ENCODE assay signal across 1 cellular context in genomic region chr15:82808634-82809041, GRCh38.
A peak's percentile ranks its signal among the peaks of the same experiment; 100 is the strongest.
TF ChIP-seq lines count a peak whose summit lies in the region.

No MANE protein-coding gene starts in this region.

TF ChIP-seq in HepG2, 621 proteins besides CTCF, POLR2A, EP300 and RAD21:
- TF ChIP-seq ATF4 (CRISPR knock-in tag; IDR thresholded peaks at IDR 0.05) (0 out of 4 replicates have a peak, but pooled peaks of 1 of the 2 experiments have one; percentile 13), RAD51 (IDR thresholded peaks at IDR 0.05; ENCODE audit: borderline replicate concordance) (no peak), ZC3H13 (CRISPR knock-in tag; IDR thresholded peaks at IDR 0.05) (peak; percentile 51; the same call in 1 of the 2 replicates), ZFY (CRISPR knock-in tag; IDR thresholded peaks at IDR 0.05) (peak; percentile 42; the same call in 1 of the 2 replicates), ZNF331 (CRISPR knock-in tag; IDR thresholded peaks at IDR 0.05) (0 out of 2 replicates have a peak, but pooled peaks have one; percentile 12), ZSCAN29 (CRISPR knock-in tag; conservative IDR thresholded peaks at IDR 0.05) (peak; percentile 50; the same call in 1 of the 2 replicates), KDM2A (CRISPR knock-in tag; IDR thresholded peaks at IDR 0.05; ENCODE audit: borderline replicate concordance, low read depth) (0 out of 2 replicates have a peak, but pooled peaks have one; percentile 17), DNMT3B (CRISPR knock-in tag; conservative IDR thresholded peaks at IDR 0.05) (0 out of 2 replicates have a peak, but pooled peaks have one; percentile 29), ZBTB42 (CRISPR knock-in tag; IDR thresholded peaks at IDR 0.05) (0 out of 2 replicates have a peak, but pooled peaks have one; percentile 6), HIC2 (CRISPR knock-in tag; IDR thresholded peaks at IDR 0.05; ENCODE audit: low read depth) (no peak), SAP130 (CRISPR knock-in tag; IDR thresholded peaks at IDR 0.05; ENCODE audit: low read depth) (peak; percentile 6; the same call in 1 of the 2 replicates), ZNF816 (CRISPR knock-in tag; IDR thresholded peaks at IDR 0.05; ENCODE audit: borderline replicate concordance) (no peak)
